ENCODE assay signal across 1 cellular context in genomic region chr12:65899289-65899688, GRCh38.
TF ChIP-seq lines count a peak whose summit lies in the region.

No MANE protein-coding gene starts in this region.

TF ChIP-seq in HEK293, 187 proteins besides CTCF, POLR2A, EP300 and RAD21 (continued from another document):
- TF ChIP-seq PRDM6 (tag by site-specific recombination; IDR thresholded peaks at IDR 0.05) (peak; percentile 29; the same call in 1 of the 2 replicates), ZNF792 (tag by site-specific recombination; IDR thresholded peaks at IDR 0.05) (no peak), PRDM4 (tag by site-specific recombination; IDR thresholded peaks at IDR 0.05) (no peak), ZBTB17 (tag by site-specific recombination; IDR thresholded peaks at IDR 0.05) (0 out of 2 replicates have a peak, but pooled peaks have one; percentile 10), IKZF3 (tag by site-specific recombination; IDR thresholded peaks at IDR 0.05) (peak; percentile 42)
